9 cellular contexts compared by ENCODE assay signal in the genomic region with DNA sequence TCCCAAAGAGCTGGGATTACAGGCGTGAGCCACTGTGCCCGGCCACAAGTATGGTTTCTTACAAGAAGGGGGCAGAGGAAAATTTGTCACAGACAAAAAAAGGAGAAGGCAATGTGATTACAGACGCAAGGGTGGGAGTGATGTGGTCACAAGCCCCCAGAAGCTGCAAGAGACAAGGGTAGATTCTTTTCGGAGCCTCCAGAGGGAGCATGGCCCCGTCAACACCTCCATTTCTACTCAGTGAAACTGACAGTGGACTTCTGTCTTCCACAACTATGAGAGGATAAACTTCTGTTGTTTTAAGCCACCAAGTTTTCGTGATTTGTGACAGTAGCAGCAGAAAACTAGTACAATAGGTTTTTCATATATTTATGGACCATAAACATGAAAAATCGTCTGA. TPM values are rescaled to one million over a fixed set of nuclear protein-coding genes. Genes with fewer than 3 reads are reported as not detected.
DNase-seq lines count a peak whose midpoint lies in the region; ATAC-seq and TF ChIP-seq lines count a peak whose summit lies in the region.
"Had no signal": no experiment of that assay in that cellular context is flagged by ENCODE, and none has a peak within 500 bp of the region (broad histone marks: within the 10 kb centered on the region; RNA-seq: fewer than 3 reads in every experiment).

No MANE protein-coding gene starts in this region.

- DNase-seq in right atrium auricular region (ENCODE audit: low spot score) (no peak), left ventricle myocardium superior (no peak), SK-MEL-5 (ENCODE audit: low read depth, low spot score) (peak; percentile 64), glutamatergic neuron (peak; percentile 31), vagina (ENCODE audit: extremely low spot score in 2 of 2) (no peak), HK-2 (ENCODE audit: unreplicated experiment) (no peak)
- DNase-seq in activated effector memory CD4-positive, alpha-beta T cell treated with Interleukin-2 at 50 U/mL for 16 hours = no peak

- peaks cover 1% of the 10 kb centered on the region for H3K27me3 Mint-ChIP-seq in glutamatergic neuron (ENCODE audit: unreplicated experiment)

- H3K27ac ChIP-seq in right atrium auricular region (no peak overlapping the region), vagina (no peak overlapping the region)
- H3K27ac ChIP-seq: SJSA1 had no signal

- H3K27me3 ChIP-seq in right atrium auricular region = no peaks in the 10 kb centered on the region
- no peaks in the 10 kb centered on the region for H3K27me3 ChIP-seq in vagina
- H3K27me3 ChIP-seq: SJSA1 had no signal

- ATAC-seq in left ventricle myocardium superior = no peak
- ATAC-seq in HG03520 (IDR thresholded peaks at IDR 0.05; ENCODE audit: unreplicated experiment) = no peak

- H3K36me3 ChIP-seq in right atrium auricular region (no peaks in the 10 kb centered on the region), vagina (no peaks in the 10 kb centered on the region)
- H3K36me3 ChIP-seq: SJSA1 had no signal

- in situ Hi-C loops in SK-MEL-5 (cut with HindIII; ENCODE audit: low pct_unique_long_range_greater_than_20kb, low sequenced_read_pairs) = no loop called here

- no peak for TF ChIP-seq POLR2A in vagina (IDR thresholded peaks at IDR 0.05)

- H3K4me3 ChIP-seq in right atrium auricular region (no peak overlapping the region), vagina (no peak overlapping the region)
- H3K4me3 ChIP-seq: SJSA1 had no signal

- no peak overlapping the region for H3K27ac Mint-ChIP-seq in glutamatergic neuron (ENCODE audit: unreplicated experiment)

- peak; percentile 43 to 74 for TF ChIP-seq CTCF in right atrium auricular region (IDR thresholded peaks at IDR 0.05)
- peak; percentile 32 for TF ChIP-seq CTCF in glutamatergic neuron (IDR thresholded peaks at IDR 0.05; ENCODE audit: partially characterized antibody, unreplicated experiment)
- peak in 2 of 3 experiments; percentile 7 to 31 for TF ChIP-seq CTCF in vagina (IDR thresholded peaks at IDR 0.05)

- peaks cover 0 to 29% of the 10 kb centered on the region in 2 donors for H3K4me1 ChIP-seq in right atrium auricular region
- H3K4me1 ChIP-seq in vagina = peaks cover 36% of the 10 kb centered on the region

- H3K4me3 Mint-ChIP-seq in glutamatergic neuron (ENCODE audit: unreplicated experiment) = no peak overlapping the region

- H3K4me1 Mint-ChIP-seq in glutamatergic neuron (ENCODE audit: low read depth, unreplicated experiment) = peaks cover 6% of the 10 kb centered on the region

- no peaks in the 10 kb centered on the region for H3K9me3 ChIP-seq in right atrium auricular region
- no peaks in the 10 kb centered on the region for H3K9me3 ChIP-seq in vagina

- H3K36me3 Mint-ChIP-seq in glutamatergic neuron (ENCODE audit: unreplicated experiment) = no peaks in the 10 kb centered on the region

- peaks cover 4% of the 10 kb centered on the region for H3K9me3 Mint-ChIP-seq in glutamatergic neuron (ENCODE audit: unreplicated experiment)

- intact Hi-C loops in left ventricle myocardium superior (cut with micrococcal nuclease) (loop anchor here (5.0 kb wide), 1 partner anchor 156 kb away; no protein-coding TSS in a partner anchor), vagina (cut with DNase I) (no loop called here)

RNA-seq across cellular contexts. Expression of a gene that starts 2.1 kb away (rescaled TPM):
- total RNA-seq in right atrium auricular region = 1 to 10 TPM; 3.1 to 4.0 TPM
- 7.1 TPM for total RNA-seq in left ventricle myocardium superior
- 0.71 and 1.1 TPM in 2 replicates for total RNA-seq in SK-MEL-5 (2014; rRNA removed; shearing (Covaris generic))
- 5.0 and 5.9 TPM in 2 replicates for polyA plus RNA-seq in SK-MEL-5 (2015; cell fraction: cytosol; rRNA removed)
- polyA plus RNA-seq in SK-MEL-5 (2015; cell fraction: nucleus; rRNA removed) = 2.9 and 6.0 TPM in 2 replicates
- 6.6 TPM for total RNA-seq in glutamatergic neuron (ENCODE audit: unreplicated experiment)
- total RNA-seq in vagina = 8.3 TPM

Comparison
In these comparisons a context has a peak if more than half of its experiments do, and no peak if none do; other contexts are left out.
1. DNase-seq: peak in SK-MEL-5 (single experiment) and glutamatergic neuron (single experiment); none in right atrium auricular region (single experiment), left ventricle myocardium superior (single experiment), vagina (0 of 2), HK-2 (single experiment) and activated effector memory CD4-positive, alpha-beta T cell treated with Interleukin-2 at 50 U/mL for 16 hours (single experiment).
2. Peak in every context shown above with its lines, with median percentiles within 50 percentile points of each other: CTCF ChIP-seq.